Comparison of ENCODE assay signal across 8 cellular contexts in genomic region chr13:46184277-46184699, GRCh38. TPM values are rescaled to one million over a fixed set of nuclear protein-coding genes. Genes with fewer than 3 reads are reported as not detected.
DNase-seq lines count a peak whose midpoint lies in the region; ATAC-seq, FAIRE-seq and TF ChIP-seq lines count a peak whose summit lies in the region.

No MANE protein-coding gene starts in this region.

- CTCF ChIA-PET in HCT116 (lab: Charles Lee), result no interaction called here
- CTCF ChIA-PET in H1 (lab: Charles Lee; ENCODE audit: partially characterized antibody), result interaction anchor here (1.4 kb wide), 1 partner anchor 10 kb away, joined by 5 read pairs; no protein-coding TSS in a partner anchor

- H4K5ac ChIP-seq in H1 (ENCODE audit: insufficient read length, low read depth, low read length), result no peak overlapping the region

- H3K4ac ChIP-seq in H1 (replicated peaks; ENCODE audit: insufficient read length, low read depth, low read length), result no peak overlapping the region

- POLR2A ChIA-PET in HCT116 (lab: Charles Lee), result no interaction called here
- POLR2A ChIA-PET in H1 (lab: Charles Lee; ENCODE audit: partially characterized antibody), result no interaction called here

- peak; percentile 48 for TF ChIP-seq RAD21 in HCT116 (IDR thresholded peaks at IDR 0.05; ENCODE audit: low read depth)
- TF ChIP-seq RAD21 in H1 (IDR thresholded peaks at IDR 0.05 in 1 of 2, conservative IDR thresholded peaks at IDR 0.05 in 1 of 2; ENCODE audit: low read depth in 2 of 2, low read length in 2 of 2), result peak; percentile 51 to 58

- TF ChIP-seq EP300 in H1 (IDR thresholded peaks at IDR 0.05; ENCODE audit: borderline replicate concordance in 1 of 2, low read depth in 2 of 2, low read length in 2 of 2), result no peak

- H3K79me1 ChIP-seq in H1 (ENCODE audit: low read depth, low read length), result no peaks in the 10 kb centered on the region

- no peaks in the 10 kb centered on the region for H3K27me3 ChIP-seq in HCT116 (ENCODE audit: insufficient read depth, low read length)
- H3K27me3 ChIP-seq in H1 (replicated peaks in 1 of 4; ENCODE audit: control insufficient read depth in 3 of 4, extremely low read depth in 1 of 4, insufficient read depth in 3 of 4, low read length in 3 of 4), result no peaks in the 10 kb centered on the region
- H3K27me3 ChIP-seq in prostate gland (replicated peaks; ENCODE audit: insufficient read depth), result no peaks in the 10 kb centered on the region

- WGBS in H1 (ENCODE audit: extremely low coverage in 1 of 2, insufficient coverage in 1 of 2, insufficient read length in 1 of 2, insufficient replicate concordance in 2 of 2, low coverage in 1 of 2, low lambda C conversion rate in 2 of 2, missing lambda C conversion rate in 1 of 2), 2 experiments, result 48% methylated on average over 6 of the region's 6 CpGs; no CpG with 5 or more reads in 1 of the 2 experiments
- WGBS in prostate gland, result 44% methylated on average over 6 of the region's 6 CpGs

- BruUV-seq in HCT116 (replicated peaks; lab: Mats Ljungman, UMichigan), result no TSS peak

- no peak overlapping the region for H3K27ac ChIP-seq in HCT116 (ENCODE audit: low read depth, low read length)
- no peak overlapping the region for H3K27ac ChIP-seq in H1 (ENCODE audit: low read depth, low read length)
- H3K27ac ChIP-seq in prostate gland, result no peak overlapping the region

- no peak overlapping the region for H3K18ac ChIP-seq in H1 (ENCODE audit: extremely low read depth, low read length)

- peak; percentile 98 for ATAC-seq in HCT116

- H3K9ac ChIP-seq in HCT116 (ENCODE audit: low read length) (no peak overlapping the region), H1 (replicated peaks in 1 of 4; ENCODE audit: extremely low read depth in 1 of 4, low read depth in 3 of 4, low read length in 3 of 4) (no peak overlapping the region)

- H2BK15ac ChIP-seq in H1 (ENCODE audit: low read length), result no peak overlapping the region

- no peaks in the 10 kb centered on the region for H3K23me2 ChIP-seq in H1 (ENCODE audit: low read depth, low read length)

- H2AFZ ChIP-seq in HCT116 (ENCODE audit: low read depth, low read length, poor library complexity, severe bottlenecking) (peak overlapping the region; percentile 41), H1 (ENCODE audit: low read length) (peak overlapping the region; percentile 82; the same call in 1 of the 2 replicates)

- TF ChIP-seq POLR2A in GM12891 (IDR thresholded peaks at IDR 0.05; ENCODE audit: low read depth, low read length) (no peak), HCT116 (IDR thresholded peaks at IDR 0.05; ENCODE audit: borderline replicate concordance, extremely low read depth, insufficient read depth, insufficient read length) (no peak), H1 (IDR thresholded peaks at IDR 0.05; ENCODE audit: control extremely low read depth in 1 of 2, low read depth in 2 of 2, low read length in 2 of 2) (no peak), prostate gland (IDR thresholded peaks at IDR 0.05) (no peak)

- no peak overlapping the region for H2BK12ac ChIP-seq in H1 (ENCODE audit: low read depth, low read length)

- H4K91ac ChIP-seq in H1 (replicated peaks; ENCODE audit: insufficient read length, low read length), result no peak overlapping the region

- no peak overlapping the region for H3K14ac ChIP-seq in H1 (ENCODE audit: insufficient read length)

- H4K20me1 ChIP-seq in HCT116 (ENCODE audit: insufficient read depth), result no peaks in the 10 kb centered on the region
- H4K20me1 ChIP-seq in H1 (replicated peaks in 1 of 2; ENCODE audit: control insufficient read depth in 1 of 2, insufficient read depth in 2 of 2, low read length in 2 of 2), result no peaks in the 10 kb centered on the region

- H3K36me3 ChIP-seq in HCT116 (ENCODE audit: control insufficient read depth in 1 of 2, insufficient read depth in 2 of 2, low read length in 2 of 2) (no peaks in the 10 kb centered on the region), H1 (ENCODE audit: control insufficient read depth in 2 of 4, insufficient read depth in 4 of 4, low read length in 3 of 4) (no peaks in the 10 kb centered on the region), prostate gland (no peaks in the 10 kb centered on the region)

- FAIRE-seq in GM12891 (lab: Jason Lieb, UNC) (peak; percentile 92), H1 (lab: Jason Lieb, UNC) (peak; percentile 71)

- DNase-seq in GM12891 (ENCODE audit: insufficient read length, low spot score) (no peak), HCT116 (ENCODE audit: low read depth, low spot score) (peak; percentile 28), MV-4-11 (lab: John Stamatoyannopoulos, UW) (peak; percentile 60), H1 (ENCODE audit: low read depth in 1 of 2, low spot score in 2 of 2) (peak; percentile 13 to 75), prostate gland (ENCODE audit: low spot score) (no peak), GOT3 (lab: John Stamatoyannopoulos, UW) (no peak), NCI-H446 treated with DMSO at 0.1 percent for 48 hours (lab: John Stamatoyannopoulos, UW) (no peak)
- DNase-seq in activated CD4-positive, alpha-beta T cell treated with anti-CD3 and anti-CD28 coated beads, Interleukin-2, amount 50 U/mL, for 1 hour, result peak; percentile 74

- TF ChIP-seq CTCF in HCT116 (IDR thresholded peaks at IDR 0.05 in 2 of 3, conservative IDR thresholded peaks at IDR 0.05 in 1 of 3; ENCODE audit: borderline replicate concordance in 1 of 3, insufficient read depth in 1 of 3, low read depth in 2 of 3, low read length in 2 of 3), result peak; percentile 32 to 81 (median 81); a peak in 5 of 6 replicates
- peak; percentile 71 to 87 (median 74) for TF ChIP-seq CTCF in H1 (IDR thresholded peaks at IDR 0.05; ENCODE audit: control extremely low read depth in 1 of 3, insufficient read depth in 1 of 3, low read depth in 1 of 3, low read length in 3 of 3)
- peak in 3 of 4 experiments; percentile 25 to 38 (median 37) for TF ChIP-seq CTCF in prostate gland (IDR thresholded peaks at IDR 0.05)

- no peaks in the 10 kb centered on the region for H3K9me2 ChIP-seq in HCT116 (ENCODE audit: insufficient read depth)

- peak overlapping the region in 1 of 2 experiments; percentile 12; a peak in 1 of 4 replicates for H3K4me3 ChIP-seq in HCT116 (replicated peaks in 1 of 2; ENCODE audit: low read depth in 1 of 2, low read length in 2 of 2)
- H3K4me3 ChIP-seq in H1 (ENCODE audit: extremely low read depth in 1 of 4, insufficient read depth in 2 of 4, low read depth in 3 of 4, low read length in 4 of 4), result no peak overlapping the region
- H3K4me3 ChIP-seq in prostate gland, result no peak overlapping the region

- no peak overlapping the region for H3K23ac ChIP-seq in H1 (ENCODE audit: insufficient read length)

- H3K4me1 ChIP-seq in HCT116 (ENCODE audit: control insufficient read depth in 1 of 2, insufficient read depth in 2 of 2, low read length in 2 of 2) (no peaks in the 10 kb centered on the region), H1 (replicated peaks in 1 of 4; ENCODE audit: control insufficient read depth in 3 of 4, insufficient read depth in 4 of 4, low read length in 3 of 4) (peaks cover 0 to 3% (median 0%) of the 10 kb centered on the region in 4 experiments; a peak in 1 of 7 replicates), prostate gland (replicated peaks) (no peaks in the 10 kb centered on the region)

- H4K8ac ChIP-seq in H1 (ENCODE audit: extremely low read depth, insufficient read depth, low read length), result no peak overlapping the region

- no peak overlapping the region for H2BK20ac ChIP-seq in H1 (ENCODE audit: low read length)

- no peak overlapping the region for H2BK5ac ChIP-seq in H1 (ENCODE audit: low read depth, low read length)

- H3K4me2 ChIP-seq in HCT116 (ENCODE audit: low read length) (peak overlapping the region; percentile 55), H1 (ENCODE audit: insufficient read depth in 1 of 2, low read depth in 2 of 2, low read length in 2 of 2) (no peak overlapping the region)

- RAD21 ChIA-PET in HCT116 (lab: Charles Lee; ENCODE audit: low non-redundant PET in 1 of 2, low total read pairs in 2 of 2, uncharacterized antibody in 2 of 2, unreplicated experiment in 2 of 2), result no interaction called here

- H3K79me2 ChIP-seq in HCT116 (ENCODE audit: insufficient read depth, low read length), result no peaks in the 10 kb centered on the region
- H3K79me2 ChIP-seq in H1 (ENCODE audit: control insufficient read depth in 1 of 2, insufficient read depth in 2 of 2, low read length in 2 of 2), result no peaks in the 10 kb centered on the region

- H2BK120ac ChIP-seq in H1 (replicated peaks; ENCODE audit: low read depth, low read length), result no peak overlapping the region

- no peak overlapping the region for H3K56ac ChIP-seq in H1 (replicated peaks; ENCODE audit: insufficient read length, low read depth, low read length)

- intact Hi-C loops in HCT116 (cut with micrococcal nuclease) (no loop called here), prostate gland (cut with DNase I) (no loop called here)

- H3K9me3 ChIP-seq in HCT116 (ENCODE audit: control insufficient read depth in 1 of 2, insufficient read depth in 1 of 2, low read depth in 1 of 2, low read length in 2 of 2) (no peaks in the 10 kb centered on the region), H1 (ENCODE audit: insufficient read depth in 2 of 2, low read depth in 1 of 2, low read length in 1 of 2) (no peaks in the 10 kb centered on the region), prostate gland (no peaks in the 10 kb centered on the region)

- H2AK5ac ChIP-seq in H1 (ENCODE audit: low read depth, low read length), result no peak overlapping the region

RNA-seq across cellular contexts. Expression of gene LCP1, which starts 2.3 kb away (rescaled TPM):
- 1,208 TPM for polyA plus RNA-seq in GM12891 (2012; ENCODE audit: low read depth, missing spikeins)
- total RNA-seq in HCT116 (2021; ENCODE audit: unreplicated experiment), result 2.2 TPM
- polyA plus RNA-seq in HCT116 (2012), result 0.24 and 0.34 TPM in 2 replicates
- total RNA-seq in H1 (2021; fragmentation: NEBNext Ultra II Directional; extraction: Animal tissue kit (Norgen Biotek cat#: 25700)), result 4.3 TPM in 2 replicates
- 0.35 and 0.65 TPM in 2 replicates for polyA plus RNA-seq in H1 (2011; rRNA removed)
- polyA plus RNA-seq in H1 (2011; cell fraction: cytosol; rRNA removed), result 0.75 TPM
- 0.91 TPM for polyA plus RNA-seq in H1 (2011; cell fraction: nucleus; rRNA removed)
- polyA plus RNA-seq in H1 (2012, experiment 1 of 2), result 1.0 to 1.9 TPM (median 1.3 TPM) in 4 replicates
- polyA plus RNA-seq in H1 (2012, experiment 2 of 2), result 0.20 TPM
- 6.5 TPM for polyA plus RNA-seq in H1 (2013, experiment 1 of 2)
- 6.1 TPM for polyA plus RNA-seq in H1 (2013, experiment 2 of 2)
- polyA minus RNA-seq in H1 (2011; rRNA and poly(A)+ RNA removed), result 1.1 and 1.4 TPM in 2 replicates
- polyA minus RNA-seq in H1 (2011; cell fraction: cytosol; rRNA and poly(A)+ RNA removed), result 2.1 TPM
- polyA minus RNA-seq in H1 (2011; cell fraction: nucleus; rRNA and poly(A)+ RNA removed), result 1.00 TPM
- 100 to 1,000 TPM in 1 of 2 donors, 10 to 100 TPM in 1; 58.1 to 177 TPM for total RNA-seq in prostate gland

RNA-seq across cellular contexts. Expression of gene LRRC63, which starts 27.4 kb away (rescaled TPM):
- polyA plus RNA-seq in GM12891 (2012; ENCODE audit: low read depth, missing spikeins), result 0.24 TPM
- total RNA-seq in HCT116 (2021; ENCODE audit: unreplicated experiment), result not detected
- polyA plus RNA-seq in HCT116 (2012), result not detected in 2 replicates
- total RNA-seq in H1 (2021; fragmentation: NEBNext Ultra II Directional; extraction: Animal tissue kit (Norgen Biotek cat#: 25700)), result not detected in 2 replicates
- not detected in 2 replicates for polyA plus RNA-seq in H1 (2011; rRNA removed)
- polyA plus RNA-seq in H1 (2011; cell fraction: cytosol; rRNA removed), result not detected
- polyA plus RNA-seq in H1 (2011; cell fraction: nucleus; rRNA removed), result 0.04 TPM
- not detected in 4 replicates for polyA plus RNA-seq in H1 (2012, experiment 1 of 2)
- polyA plus RNA-seq in H1 (2012, experiment 2 of 2), result not detected
- 0.04 TPM for polyA plus RNA-seq in H1 (2013, experiment 1 of 2)
- 0.02 TPM for polyA plus RNA-seq in H1 (2013, experiment 2 of 2)
- polyA minus RNA-seq in H1 (2011; rRNA and poly(A)+ RNA removed), result not detected in 2 replicates
- not detected for polyA minus RNA-seq in H1 (2011; cell fraction: cytosol; rRNA and poly(A)+ RNA removed)
- not detected for polyA minus RNA-seq in H1 (2011; cell fraction: nucleus; rRNA and poly(A)+ RNA removed)
- 1 to 10 TPM; 1.0 to 1.7 TPM for total RNA-seq in prostate gland

Comparison
In these comparisons a context has a peak if more than half of its experiments do, and no peak if none do; other contexts are left out.
1. DNase-seq: peak in HCT116 (single experiment), MV-4-11 (single experiment), activated CD4-positive, alpha-beta T cell treated with anti-CD3 and anti-CD28 coated beads, Interleukin-2, amount 50 U/mL, for 1 hour (single experiment) and H1 (2 of 2); none in GM12891 (single experiment), prostate gland (single experiment), GOT3 (single experiment) and NCI-H446 treated with DMSO at 0.1 percent for 48 hours (single experiment).
2. RNA of gene LCP1, which starts 2.3 kb away (total RNA-seq): 58.1 to 177 TPM in prostate gland; 4.3 TPM in H1 and 2.2 TPM in HCT116 (single experiment); every median in the first group is over 10 times any median in the second.
3. Peak in every context shown above with its lines, with median percentiles within 50 percentile points of each other: CTCF ChIP-seq.